ENCODE assay signal across 18 cellular contexts in the genomic region with DNA sequence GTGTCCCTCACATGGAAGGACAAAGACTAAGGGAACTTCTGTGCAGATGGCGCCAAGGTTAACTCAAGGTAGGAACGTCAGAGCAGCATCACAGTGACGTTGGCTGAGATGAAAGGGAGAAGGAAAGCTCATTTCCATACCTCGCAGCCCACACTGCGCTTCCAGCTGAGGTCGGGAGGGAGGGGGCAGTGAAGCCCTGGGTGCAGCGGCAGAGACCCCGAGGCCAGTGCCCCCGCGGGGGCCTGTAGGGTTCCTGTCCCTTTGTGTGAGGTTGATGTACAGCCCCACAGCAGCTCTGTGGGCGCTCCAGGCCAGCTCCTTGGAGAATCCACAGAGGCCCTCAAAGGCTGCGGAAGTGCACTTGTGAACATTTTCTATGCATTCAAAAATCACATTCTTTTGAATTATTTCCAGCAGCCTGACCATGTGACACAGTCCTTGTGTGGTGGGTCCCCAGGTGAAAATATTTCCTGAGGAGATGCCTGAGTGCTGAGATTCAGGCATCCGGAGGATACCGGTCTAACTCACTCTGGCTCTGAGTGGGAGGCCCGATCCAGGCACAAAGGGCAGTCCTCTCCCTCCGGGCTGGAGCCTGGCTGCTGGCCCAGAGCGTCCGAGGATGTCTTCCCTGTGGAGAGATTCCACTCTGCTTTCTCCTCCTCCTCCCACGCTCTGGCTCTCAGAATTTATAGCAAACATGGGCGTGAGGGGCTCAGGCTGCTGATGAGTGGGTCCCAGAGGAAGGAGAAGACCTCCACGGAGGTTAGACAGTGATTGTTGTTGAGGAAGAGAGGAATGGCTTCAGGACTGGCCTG.
DNase-seq lines count a peak whose midpoint lies in the region; ATAC-seq and TF ChIP-seq lines count a peak whose summit lies in the region.
"Had no signal": no experiment of that assay in that cellular context is flagged by ENCODE, and none has a peak within 500 bp of the region (broad histone marks: within the 10 kb centered on the region; RNA-seq: fewer than 3 reads in every experiment).

No MANE protein-coding gene starts in this region.

- WGBS in psoas muscle, 3 donors, result 30 to 39% (median 32%) methylated on average over 21 of the region's 21 CpGs
- WGBS in transverse colon (ENCODE audit: low coverage in 1 of 2), 2 donors, result 71% methylated on average over 21 of the region's 21 CpGs; no CpG with 5 or more reads in 1 of the 2 donors

- peak overlapping the region in 1 of 5 experiments; percentile 9 for H3K4me3 Mint-ChIP-seq in brain
- H3K4me3 Mint-ChIP-seq: activated naive CD4-positive, alpha-beta T cell treated with anti-CD3 and anti-CD28 coated beads, Interleukin-2, amount 10 ng/mL, durations not matched to agents 7 days and 5 days; activated T-cell treated with anti-CD3 and anti-CD28 coated beads, Interleukin-2, amount 50 U/mL, for 4 hours; CD4-positive, alpha-beta T cell had no signal

- H3K9me3 ChIP-seq in right atrium auricular region, result no peaks in the 10 kb centered on the region
- H3K9me3 ChIP-seq in psoas muscle, result no peaks in the 10 kb centered on the region
- no peaks in the 10 kb centered on the region for H3K9me3 ChIP-seq in transverse colon
- no peaks in the 10 kb centered on the region for H3K9me3 ChIP-seq in MG63

- H3K4me3 ChIP-seq in right atrium auricular region, result no peak overlapping the region
- no peak overlapping the region for H3K4me3 ChIP-seq in psoas muscle
- no peak overlapping the region for H3K4me3 ChIP-seq in transverse colon
- no peak overlapping the region for H3K4me3 ChIP-seq in MG63

- H3K27me3 ChIP-seq in right atrium auricular region (no peaks in the 10 kb centered on the region), psoas muscle (ENCODE audit: insufficient read depth in 3 of 3, low read length in 2 of 3) (peaks cover 0 to 6% (median 2%) of the 10 kb centered on the region in 3 donors), transverse colon (no peaks in the 10 kb centered on the region), MG63 (peaks cover 9% of the 10 kb centered on the region; the same call in 1 of the 2 replicates)

- intact Hi-C loops in psoas muscle (cut with DNase I), result no loop called here
- intact Hi-C loops in transverse colon (cut with DNase I; ENCODE audit: low total_unique reads), result no loop called here

- no peak for TF ChIP-seq EP300 in transverse colon (IDR thresholded peaks at IDR 0.05; ENCODE audit: low read depth)

- ATAC-seq in psoas muscle, result no peak
- no peak for ATAC-seq in HG03439 (IDR thresholded peaks at IDR 0.05; ENCODE audit: unreplicated experiment)
- ATAC-seq: activated T-cell treated with anti-CD3 and anti-CD28 coated beads, Interleukin-2, amount 50 U/mL, for 4 hours had no signal

- DNase-seq in right atrium auricular region (ENCODE audit: low spot score) (no peak), psoas muscle (peak; percentile 31 to 60), transverse colon (no peak), MG63 (no peak), foreskin melanocyte (no peak)
- no peak for DNase-seq in stimulated activated CD4-positive, alpha-beta T cell treated with anti-CD3 and anti-CD28 coated beads, Interleukin-2, amount 100 ng/mL, for 48 hours
- DNase-seq: activated naive CD4-positive, alpha-beta T cell treated with anti-CD3 and anti-CD28 coated beads, Interleukin-2, amount 10 ng/mL, durations not matched to agents 7 days and 5 days; activated T-cell treated with anti-CD3 and anti-CD28 coated beads, Interleukin-2, amount 50 U/mL, for 4 hours; CD4-positive, alpha-beta T cell; GF-D8; islet precursor cell; NCI-H1436; NCI-H2171; NCI-H82; stimulated activated CD4-positive, alpha-beta T cell treated with anti-CD3 and anti-CD28 coated beads, Interleukin-4, amount 100 ng/mL, for 24 hours; T-helper 9 cell had no signal

- H3K36me3 Mint-ChIP-seq in brain, result no peaks in the 10 kb centered on the region
- H3K36me3 Mint-ChIP-seq: activated naive CD4-positive, alpha-beta T cell treated with anti-CD3 and anti-CD28 coated beads, Interleukin-2, amount 10 ng/mL, durations not matched to agents 7 days and 5 days had no signal

- H3K27me3 Mint-ChIP-seq in brain, result peaks cover 5% of the 10 kb centered on the region

- no peaks in the 10 kb centered on the region for H3K4me1 ChIP-seq in right atrium auricular region
- no peaks in the 10 kb centered on the region for H3K4me1 ChIP-seq in psoas muscle
- H3K4me1 ChIP-seq in transverse colon, result peaks cover 0 to 7% (median 3%) of the 10 kb centered on the region in 4 donors

- H3K27ac Mint-ChIP-seq in brain, result peak overlapping the region in 3 of 5 experiments; percentile 51 to 73 (median 62)
- H3K27ac Mint-ChIP-seq: activated naive CD4-positive, alpha-beta T cell treated with anti-CD3 and anti-CD28 coated beads, Interleukin-2, amount 10 ng/mL, durations not matched to agents 7 days and 5 days; CD4-positive, alpha-beta T cell had no signal

- H3K36me3 ChIP-seq in right atrium auricular region (no peaks in the 10 kb centered on the region), psoas muscle (ENCODE audit: insufficient read depth in 1 of 2, low read depth in 1 of 2) (no peaks in the 10 kb centered on the region), transverse colon (no peaks in the 10 kb centered on the region), MG63 (no peaks in the 10 kb centered on the region)

- TF ChIP-seq POLR2A in transverse colon (IDR thresholded peaks at IDR 0.05), result no peak

- TF ChIP-seq CTCF in brain (conservative IDR thresholded peaks at IDR 0.05) (no peak), right atrium auricular region (IDR thresholded peaks at IDR 0.05) (no peak), psoas muscle (IDR thresholded peaks at IDR 0.05) (no peak), transverse colon (IDR thresholded peaks at IDR 0.05) (no peak)

- peaks cover 0 to 3% (median 0%) of the 10 kb centered on the region in 5 experiments for H3K9me3 Mint-ChIP-seq in brain
- H3K9me3 Mint-ChIP-seq: activated naive CD4-positive, alpha-beta T cell treated with anti-CD3 and anti-CD28 coated beads, Interleukin-2, amount 10 ng/mL, durations not matched to agents 7 days and 5 days; activated T-cell treated with anti-CD3 and anti-CD28 coated beads, Interleukin-2, amount 50 U/mL, for 4 hours; CD4-positive, alpha-beta T cell had no signal

- H3K4me1 Mint-ChIP-seq in brain, result peaks cover 25% of the 10 kb centered on the region
- H3K4me1 Mint-ChIP-seq: activated naive CD4-positive, alpha-beta T cell treated with anti-CD3 and anti-CD28 coated beads, Interleukin-2, amount 10 ng/mL, durations not matched to agents 7 days and 5 days had no signal

- peak overlapping the region; percentile 27 to 29 for H3K27ac ChIP-seq in right atrium auricular region
- H3K27ac ChIP-seq in psoas muscle, result peak overlapping the region; percentile 67
- peak overlapping the region; percentile 41 to 80 (median 65) for H3K27ac ChIP-seq in transverse colon

- in situ Hi-C loops in transverse colon (cut with MboI; ENCODE audit: low pct_ligation_motif_present in 1 of 4, low pct_unique_long_range_greater_than_20kb in 1 of 4, low sequenced_read_pairs in 3 of 4), result no loop called here

Comparison
In these comparisons a context has a peak if more than half of its experiments do, and no peak if none do; other contexts are left out.
1. DNase-seq: peak in psoas muscle (2 of 2); none in right atrium auricular region (single experiment), transverse colon (single experiment), stimulated activated CD4-positive, alpha-beta T cell treated with anti-CD3 and anti-CD28 coated beads, Interleukin-2, amount 100 ng/mL, for 48 hours (0 of 2), MG63 (single experiment) and foreskin melanocyte (single experiment).
2. Peak in every context shown above with its lines, with median percentiles within 50 percentile points of each other: H3K27ac ChIP-seq.